In the genomic region with DNA sequence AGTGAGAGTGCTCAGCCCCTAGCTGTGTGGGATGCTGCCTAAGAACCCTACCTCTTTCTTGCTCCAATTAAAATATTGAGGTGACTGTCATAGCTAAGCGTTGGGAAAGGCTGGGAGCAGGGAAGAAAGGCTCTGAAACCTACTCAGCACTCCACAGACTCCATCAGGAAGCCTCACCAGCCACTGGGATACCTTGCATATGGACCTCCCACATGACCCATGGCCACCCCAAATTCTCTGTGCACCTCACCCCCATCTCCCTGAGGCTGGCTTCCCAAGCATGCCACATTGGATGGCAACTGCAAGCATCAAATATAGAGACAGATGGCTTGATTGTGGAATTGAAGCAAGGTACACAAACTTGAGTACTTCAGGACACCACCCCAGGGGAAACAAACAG, we compare ENCODE assay signal across 26 cellular contexts. TPM values are rescaled to one million over a fixed set of nuclear protein-coding genes. Genes with fewer than 3 reads are reported as not detected.
DNase-seq lines count a peak whose midpoint lies in the region; FAIRE-seq lines count a peak whose summit lies in the region.
"Had no signal": no experiment of that assay in that cellular context is flagged by ENCODE, and none has a peak within 500 bp of the region (broad histone marks: within the 10 kb centered on the region; RNA-seq: fewer than 3 reads in every experiment).

No MANE protein-coding gene starts in this region.

- no peak overlapping the region for H3K4me3 ChIP-seq in iPS-18a (ENCODE audit: low read length)
- no peak overlapping the region for H3K4me3 ChIP-seq in MG63
- H3K4me3 ChIP-seq: GM23248 had no signal

- H3K36me3 ChIP-seq in iPS-18a (ENCODE audit: control insufficient read depth, low read depth, low read length), result peaks cover 54% of the 10 kb centered on the region
- H3K36me3 ChIP-seq in MG63, result peaks cover 53% of the 10 kb centered on the region

- no peaks in the 10 kb centered on the region for H3K27me3 ChIP-seq in iPS-18a (ENCODE audit: control insufficient read depth, insufficient read depth, low read length)
- H3K27me3 ChIP-seq in MG63, result no peaks in the 10 kb centered on the region

- peaks cover 23% of the 10 kb centered on the region for H3K4me1 ChIP-seq in iPS-18a (ENCODE audit: control insufficient read depth, low read depth, low read length)

- peaks cover 15% of the 10 kb centered on the region for H3K9me3 ChIP-seq in iPS-18a (ENCODE audit: control insufficient read depth, low read depth, low read length)
- peaks cover 24% of the 10 kb centered on the region for H3K9me3 ChIP-seq in MG63

- peak overlapping the region; percentile 11 for H3K27ac ChIP-seq in iPS-18a (ENCODE audit: low read length)
- H3K27ac ChIP-seq: GM23248, KMS-11, RWPE1 had no signal

- no peak overlapping the region for H3K9ac ChIP-seq in iPS-18a (ENCODE audit: low read length)
- H3K9ac ChIP-seq: GM23248, KMS-11 had no signal

- DNase-seq in DMS53 treated with DMSO at 0.1 percent for 48 hours (lab: John Stamatoyannopoulos, UW; ENCODE audit: unreplicated experiment) (peak; percentile 85), HTR-8/SVneo (ENCODE audit: insufficient read length, low spot score) (no peak), NCI-H69 (lab: John Stamatoyannopoulos, UW) (peak; percentile 79), frontal cortex (ENCODE audit: low spot score in 2 of 2) (no peak), NCI-H187 (lab: John Stamatoyannopoulos, UW) (no peak), MG63 (no peak)
- DNase-seq: C1 segment of cervical spinal cord; CD8-positive, alpha-beta T cell; DMS 273 treated with DMSO at 0.1 percent for 48 hours; GM23248; IMR-90; NCI-H1048; NCI-H1417; NCI-H1694; NCI-H446; NCI-H524 treated with DMSO at 0.1 percent for 48 hours; SHP77; T-cell had no signal

- FAIRE-seq in HTR-8/SVneo (lab: Jason Lieb, UNC) (peak; percentile 44), frontal cortex (lab: Jason Lieb, UNC) (no peak)
- FAIRE-seq: GM18507 had no signal

RNA-seq across cellular contexts. Expression of gene FLVCR1, which starts 41.8 kb away (rescaled TPM):
- 42.8 TPM for total RNA-seq in frontal cortex
- total RNA-seq in MG63 (2014; rRNA removed; shearing (Covaris generic); ENCODE audit: low replicate concordance), result 4.5 and 9.3 TPM in 2 replicates

RNA-seq across cellular contexts. Expression of gene VASH2, which starts 50.5 kb away (rescaled TPM):
- 28.1 TPM for total RNA-seq in frontal cortex
- not detected in 2 replicates for total RNA-seq in MG63 (2014; rRNA removed; shearing (Covaris generic); ENCODE audit: low replicate concordance)
- total RNA-seq: CD8-positive, alpha-beta T cell; GM23248 had no signal

RNA-seq across cellular contexts. Expression of gene SPATA45, which starts 52.4 kb away (rescaled TPM):
- total RNA-seq in frontal cortex, result 2.0 TPM
- not detected in 2 replicates for total RNA-seq in MG63 (2014; rRNA removed; shearing (Covaris generic); ENCODE audit: low replicate concordance)
- total RNA-seq: CD8-positive, alpha-beta T cell; Daoy; G401; GM23248; HT-29; IMR-90; T-helper 2 cell treated with Interferon-gamma antibody and Interleukin-4, amounts not matched to agents 100 ng/mL and 5 ng/mL, for 36 hours had no signal

Comparison
In these comparisons a context has a peak if more than half of its experiments do, and no peak if none do; other contexts are left out.
1. DNase-seq: peak in DMS53 treated with DMSO at 0.1 percent for 48 hours (single experiment) and NCI-H69 (single experiment); none in HTR-8/SVneo (single experiment), frontal cortex (0 of 2), NCI-H187 (0 of 2) and MG63 (single experiment).
2. RNA of gene VASH2, which starts 50.5 kb away (total RNA-seq): 28.1 TPM in frontal cortex (single experiment); not detected in MG63; every median in the first group is over 10 times any median in the second.